8 cellular contexts compared by ENCODE assay signal in the genomic region with DNA sequence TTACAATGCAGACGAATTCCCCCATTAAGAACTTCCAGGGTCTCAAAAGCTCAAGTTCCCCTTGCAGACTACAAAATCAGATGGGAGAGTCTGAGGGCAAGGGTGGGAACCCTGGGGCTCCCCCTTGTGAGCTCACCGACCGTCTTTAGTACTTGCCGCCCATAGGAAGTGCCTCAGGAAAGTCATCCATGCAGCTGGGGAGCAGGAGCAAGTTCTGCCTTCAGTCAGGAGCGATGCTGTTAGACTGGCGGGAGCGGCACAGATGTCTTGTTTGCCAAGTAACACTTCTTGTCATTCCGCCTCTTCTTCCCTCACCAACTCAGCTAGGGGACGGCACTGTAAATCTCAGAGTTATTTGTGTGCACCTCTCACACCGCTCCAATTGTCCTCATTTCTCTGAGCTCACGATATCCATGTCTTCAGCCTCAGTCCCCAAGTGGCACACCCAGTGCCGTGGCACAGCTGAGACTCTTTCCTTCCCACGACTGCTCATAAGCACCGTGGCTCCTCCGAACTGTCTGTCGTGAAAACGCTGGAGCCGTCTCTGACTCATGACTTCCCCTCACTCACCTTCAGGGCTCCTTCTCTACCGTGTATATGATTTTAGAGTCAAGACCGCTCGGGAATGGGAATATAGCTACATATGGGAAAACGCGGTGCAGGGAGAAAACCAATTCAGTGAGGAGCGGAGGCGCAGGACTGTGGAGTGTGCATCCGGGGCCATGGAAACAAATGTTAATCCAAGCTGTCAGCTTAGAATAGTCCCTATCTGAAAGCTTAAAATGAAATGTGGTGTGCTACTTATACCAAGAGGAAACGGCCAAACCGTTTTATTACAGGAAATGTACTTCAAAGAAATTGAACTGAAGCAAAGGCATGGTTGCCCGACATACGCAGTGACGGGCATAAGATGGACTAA. TPM values are rescaled to one million over a fixed set of nuclear protein-coding genes. Genes with fewer than 3 reads are reported as not detected.
DNase-seq lines count a peak whose midpoint lies in the region; ATAC-seq and TF ChIP-seq lines count a peak whose summit lies in the region.

No MANE protein-coding gene starts in this region.

- ATAC-seq in HG03175 (IDR thresholded peaks at IDR 0.05; ENCODE audit: unreplicated experiment) (peak; percentile 54), GM21526 (IDR thresholded peaks at IDR 0.05; ENCODE audit: low FRiP score, unreplicated experiment) (no peak), sciatic nerve (no peak)

- H3K36me3 Mint-ChIP-seq in nephron (ENCODE audit: low read depth) = peaks cover 69% of the 10 kb centered on the region

- peaks cover 38% of the 10 kb centered on the region for H3K4me1 Mint-ChIP-seq in nephron

- TF ChIP-seq CTCF in GM10248 (IDR thresholded peaks at IDR 0.05; ENCODE audit: control extremely low read depth, extremely low read depth, low read depth, missing control alignments) (peak; percentile 7), nephron (IDR thresholded peaks at IDR 0.05; ENCODE audit: unreplicated experiment in 3 of 3) (no peak)

- POLR2A ChIA-PET in GM10248 (lab: Yijun Ruan, JAX) = interaction anchor here (0.8 to 1.1 kb wide), 2 partner anchors 12 to 20 kb away, joined by 3 read pairs; no protein-coding TSS in a partner anchor

- peak overlapping the region in 2 of 3 experiments; percentile 18 to 62 for H3K27ac Mint-ChIP-seq in nephron

- CTCF ChIA-PET in GM10248 (lab: Yijun Ruan, JAX) = interaction anchor here (0.8 to 2.2 kb wide), 11 partner anchors 10 to 383 kb away, joined by 3 to 16 read pairs (median 4); no protein-coding TSS in a partner anchor

- intact Hi-C loops in sciatic nerve (cut with DNase I) = no loop called here

- peak overlapping the region in 1 of 3 experiments; percentile 4 for H3K4me3 Mint-ChIP-seq in nephron

- no peaks in the 10 kb centered on the region for H3K27me3 Mint-ChIP-seq in nephron (ENCODE audit: low read depth)

- H3K9me3 Mint-ChIP-seq in nephron = peaks cover 8% of the 10 kb centered on the region

- DNase-seq in GM10248 (ENCODE audit: extremely low spot score) (peak; percentile 29), activated T-cell treated with anti-CD3 and anti-CD28 coated beads for 1 hour (ENCODE audit: low read depth) (peak; percentile 57), NCI-H128 (lab: John Stamatoyannopoulos, UW; ENCODE audit: unreplicated experiment) (no peak), cerebellar nuclear complex (lab: John Stamatoyannopoulos, UW) (no peak), sciatic nerve (ENCODE audit: low spot score) (no peak)

RNA-seq across cellular contexts. Expression of gene UXS1, which starts 34.0 kb away (rescaled TPM):
- total RNA-seq in sciatic nerve = 40.8 TPM

Comparison
In these comparisons a context has a peak if more than half of its experiments do, and no peak if none do; other contexts are left out.
1. DNase-seq: peak in GM10248 (single experiment) and activated T-cell treated with anti-CD3 and anti-CD28 coated beads for 1 hour (single experiment); none in NCI-H128 (single experiment), cerebellar nuclear complex (0 of 2) and sciatic nerve (single experiment).